In the genomic region with DNA sequence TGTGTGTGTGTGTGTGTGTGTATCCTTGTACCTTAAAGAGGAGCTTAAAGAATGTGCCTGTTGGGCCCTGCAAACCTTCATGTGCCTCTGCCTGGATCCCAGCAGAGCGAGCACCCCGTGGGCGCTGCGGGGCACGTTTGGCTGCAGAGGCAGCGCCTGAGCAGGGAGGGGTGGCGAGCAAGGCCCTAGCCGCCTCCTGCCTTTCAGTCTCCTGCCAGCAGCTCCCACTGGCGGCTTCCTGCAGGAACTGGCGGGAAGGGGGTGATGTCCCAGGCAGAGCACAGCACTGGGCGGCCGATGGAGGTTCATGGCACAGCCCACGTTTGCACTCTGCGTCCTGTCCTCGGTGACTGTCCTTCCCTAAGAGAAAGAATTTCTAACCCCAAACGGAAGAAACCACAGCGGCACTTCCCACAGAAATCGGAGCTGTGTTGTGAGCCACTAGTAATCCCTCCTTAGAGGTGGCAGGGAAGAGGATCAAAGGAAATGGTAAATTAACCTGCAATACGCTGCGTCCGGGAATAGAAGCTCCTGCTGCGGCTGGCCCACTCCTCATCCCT, we compare ENCODE assay signal across 1 cellular context.
A peak's percentile ranks its signal among the peaks of the same experiment; 100 is the strongest.
TF ChIP-seq lines count a peak whose summit lies in the region.

No MANE protein-coding gene starts in this region.

TF ChIP-seq in K562, 482 proteins besides CTCF, POLR2A, EP300 and RAD21:
- TF ChIP-seq, protein P1, sequence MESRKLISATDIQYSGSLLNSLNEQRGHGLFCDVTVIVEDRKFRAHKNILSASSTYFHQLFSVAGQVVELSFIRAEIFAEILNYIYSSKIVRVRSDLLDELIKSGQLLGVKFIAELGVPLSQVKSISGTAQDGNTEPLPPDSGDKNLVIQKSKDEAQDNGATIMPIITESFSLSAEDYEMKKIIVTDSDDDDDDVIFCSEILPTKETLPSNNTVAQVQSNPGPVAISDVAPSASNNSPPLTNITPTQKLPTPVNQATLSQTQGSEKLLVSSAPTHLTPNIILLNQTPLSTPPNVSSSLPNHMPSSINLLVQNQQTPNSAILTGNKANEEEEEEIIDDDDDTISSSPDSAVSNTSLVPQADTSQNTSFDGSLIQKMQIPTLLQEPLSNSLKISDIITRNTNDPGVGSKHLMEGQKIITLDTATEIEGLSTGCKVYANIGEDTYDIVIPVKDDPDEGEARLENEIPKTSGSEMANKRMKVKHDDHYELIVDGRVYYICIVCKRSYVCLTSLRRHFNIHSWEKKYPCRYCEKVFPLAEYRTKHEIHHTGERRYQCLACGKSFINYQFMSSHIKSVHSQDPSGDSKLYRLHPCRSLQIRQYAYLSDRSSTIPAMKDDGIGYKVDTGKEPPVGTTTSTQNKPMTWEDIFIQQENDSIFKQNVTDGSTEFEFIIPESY (CRISPR knock-in tag; IDR thresholded peaks at IDR 0.05), result peak; percentile 96
- TF ChIP-seq, protein P2, sequence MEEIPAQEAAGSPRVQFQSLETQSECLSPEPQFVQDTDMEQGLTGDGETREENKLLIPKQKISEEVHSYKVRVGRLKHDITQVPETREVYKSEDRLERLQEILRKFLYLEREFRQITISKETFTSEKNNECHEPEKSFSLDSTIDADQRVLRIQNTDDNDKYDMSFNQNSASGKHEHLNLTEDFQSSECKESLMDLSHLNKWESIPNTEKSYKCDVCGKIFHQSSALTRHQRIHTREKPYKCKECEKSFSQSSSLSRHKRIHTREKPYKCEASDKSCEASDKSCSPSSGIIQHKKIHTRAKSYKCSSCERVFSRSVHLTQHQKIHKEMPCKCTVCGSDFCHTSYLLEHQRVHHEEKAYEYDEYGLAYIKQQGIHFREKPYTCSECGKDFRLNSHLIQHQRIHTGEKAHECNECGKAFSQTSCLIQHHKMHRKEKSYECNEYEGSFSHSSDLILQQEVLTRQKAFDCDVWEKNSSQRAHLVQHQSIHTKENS (CRISPR knock-in tag; IDR thresholded peaks at IDR 0.05), result no peak
